Comparison of ENCODE assay signal across 8 cellular contexts in genomic region chr18:11689972-11690570, GRCh38. TPM values are rescaled to one million over a fixed set of nuclear protein-coding genes. Genes with fewer than 3 reads are reported as not detected.
DNase-seq lines count a peak whose midpoint lies in the region; ATAC-seq and TF ChIP-seq lines count a peak whose summit lies in the region.

No MANE protein-coding gene starts in this region.

- 0 to 12% (median 4%) methylated on average over 8 to 33 of the region's 34 CpGs for WGBS in stomach, 5 donors

- peak overlapping the region; percentile 79 for H3K4me3 Mint-ChIP-seq in CD8-positive, alpha-beta T cell
- peak overlapping the region; percentile 42 for H3K4me3 Mint-ChIP-seq in activated T-helper 1 cell treated with anti-CD3 and anti-CD28 coated beads, Interleukin-12 subunit alpha, Interleukin-12 subunit beta, Interleukin-2, Interleukin-4 antibody, amounts not matched to agents 30 ng/mL and 10 ng/mL and 1 ng/mL, durations not matched to agents 14 hours and 24 hours and 36 hours

- CTCF ChIA-PET in CD8-positive, alpha-beta T cell (lab: Charles Lee): no interaction called here

- no peak for TF ChIP-seq CTCF in CD8-positive, alpha-beta T cell (IDR thresholded peaks at IDR 0.05)
- no peak for TF ChIP-seq CTCF in stomach (IDR thresholded peaks at IDR 0.05)

- H3K4me1 ChIP-seq in CD8-positive, alpha-beta T cell (ENCODE audit: insufficient read depth, low read length): peaks cover 4% of the 10 kb centered on the region
- H3K4me1 ChIP-seq in stomach: peaks cover 13 to 22% (median 20%) of the 10 kb centered on the region in 4 donors

- DNase-seq in CD8-positive, alpha-beta T cell: no peak
- no peak for DNase-seq in activated T-helper 1 cell treated with anti-CD3 and anti-CD28 coated beads, Interleukin-12 subunit alpha, Interleukin-12 subunit beta, Interleukin-2, Interleukin-4 antibody, amounts not matched to agents 30 ng/mL and 10 ng/mL and 1 ng/mL, durations not matched to agents 14 hours and 24 hours and 36 hours (ENCODE audit: low spot score)
- DNase-seq in iris pigment epithelial cell (ENCODE audit: low read depth) (peak; percentile 39), stomach (no peak), NK-92 (lab: John Stamatoyannopoulos, UW; ENCODE audit: unreplicated experiment) (no peak)
- DNase-seq in activated CD8-positive, alpha-beta memory T cell treated with anti-CD3 and anti-CD28 coated beads, Interleukin-2, amount 50 U/mL, for 4 hours: no peak

- peaks cover 49% of the 10 kb centered on the region for H3K27me3 Mint-ChIP-seq in CD8-positive, alpha-beta T cell (ENCODE audit: low read depth)
- peaks cover 35% of the 10 kb centered on the region for H3K27me3 Mint-ChIP-seq in activated T-helper 1 cell treated with anti-CD3 and anti-CD28 coated beads, Interleukin-12 subunit alpha, Interleukin-12 subunit beta, Interleukin-2, Interleukin-4 antibody, amounts not matched to agents 30 ng/mL and 10 ng/mL and 1 ng/mL, durations not matched to agents 14 hours and 24 hours and 36 hours (ENCODE audit: insufficient read depth)

- no peak overlapping the region for H3K27ac ChIP-seq in CD8-positive, alpha-beta T cell (ENCODE audit: low read depth, low read length)
- peak overlapping the region in 3 of 5 donors; percentile 13 to 82 (median 78) for H3K27ac ChIP-seq in stomach

- no peaks in the 10 kb centered on the region for H3K36me3 Mint-ChIP-seq in CD8-positive, alpha-beta T cell
- no peaks in the 10 kb centered on the region for H3K36me3 Mint-ChIP-seq in activated T-helper 1 cell treated with anti-CD3 and anti-CD28 coated beads, Interleukin-12 subunit alpha, Interleukin-12 subunit beta, Interleukin-2, Interleukin-4 antibody, amounts not matched to agents 30 ng/mL and 10 ng/mL and 1 ng/mL, durations not matched to agents 14 hours and 24 hours and 36 hours (ENCODE audit: low read depth)

- no peak for TF ChIP-seq POLR2A in stomach (IDR thresholded peaks at IDR 0.05)

- ATAC-seq in CD8-positive, alpha-beta T cell: no peak
- ATAC-seq in HG03103 (IDR thresholded peaks at IDR 0.05; ENCODE audit: low read depth, unreplicated experiment): peak; percentile 22
- no peak for ATAC-seq in GM21526 (IDR thresholded peaks at IDR 0.05; ENCODE audit: low FRiP score, unreplicated experiment)

- POLR2A ChIA-PET in CD8-positive, alpha-beta T cell (lab: Charles Lee): interaction anchor here (0.6 kb wide), 1 partner anchor 248 kb away, joined by 3 read pairs; no protein-coding TSS in a partner anchor

- no peaks in the 10 kb centered on the region for H3K9me3 ChIP-seq in CD8-positive, alpha-beta T cell (ENCODE audit: low read length)
- no peaks in the 10 kb centered on the region for H3K9me3 ChIP-seq in stomach

- no peak for TF ChIP-seq EP300 in stomach (IDR thresholded peaks at IDR 0.05)

- peaks cover 7% of the 10 kb centered on the region for H3K9me3 Mint-ChIP-seq in CD8-positive, alpha-beta T cell
- no peaks in the 10 kb centered on the region for H3K9me3 Mint-ChIP-seq in activated T-helper 1 cell treated with anti-CD3 and anti-CD28 coated beads, Interleukin-12 subunit alpha, Interleukin-12 subunit beta, Interleukin-2, Interleukin-4 antibody, amounts not matched to agents 30 ng/mL and 10 ng/mL and 1 ng/mL, durations not matched to agents 14 hours and 24 hours and 36 hours

- intact Hi-C loops in CD8-positive, alpha-beta T cell (cut with DNase I, micrococcal nuclease): no loop called here
- intact Hi-C loops in activated T-helper 1 cell treated with anti-CD3 and anti-CD28 coated beads, Interleukin-12 subunit alpha, Interleukin-12 subunit beta, Interleukin-2, Interleukin-4 antibody, amounts not matched to agents 30 ng/mL and 10 ng/mL and 1 ng/mL, durations not matched to agents 14 hours and 24 hours and 36 hours (cut with micrococcal nuclease): loop anchor here (2.0 kb wide), 1 partner anchor 161 kb away; the partner anchor contains the start of gene CHMP1B
- intact Hi-C loops in stomach (cut with DNase I; ENCODE audit: low total_unique reads): no loop called here

- no peaks in the 10 kb centered on the region for H3K36me3 ChIP-seq in CD8-positive, alpha-beta T cell (ENCODE audit: insufficient read depth, low read length)
- H3K36me3 ChIP-seq in stomach: no peaks in the 10 kb centered on the region

- H3K27ac Mint-ChIP-seq in CD8-positive, alpha-beta T cell: no peak overlapping the region
- no peak overlapping the region for H3K27ac Mint-ChIP-seq in activated T-helper 1 cell treated with anti-CD3 and anti-CD28 coated beads, Interleukin-12 subunit alpha, Interleukin-12 subunit beta, Interleukin-2, Interleukin-4 antibody, amounts not matched to agents 30 ng/mL and 10 ng/mL and 1 ng/mL, durations not matched to agents 14 hours and 24 hours and 36 hours

- H3K27me3 ChIP-seq in CD8-positive, alpha-beta T cell (ENCODE audit: insufficient read depth, low read length): peaks cover 14% of the 10 kb centered on the region
- peaks cover 0 to 27% (median 13%) of the 10 kb centered on the region in 3 donors for H3K27me3 ChIP-seq in stomach

- no peak overlapping the region for H3K4me3 ChIP-seq in CD8-positive, alpha-beta T cell (ENCODE audit: low read depth, low read length)
- peak overlapping the region; percentile 65 to 88 (median 72) for H3K4me3 ChIP-seq in stomach

- H3K4me1 Mint-ChIP-seq in CD8-positive, alpha-beta T cell (ENCODE audit: low read depth): peaks cover 11% of the 10 kb centered on the region
- peaks cover 8% of the 10 kb centered on the region for H3K4me1 Mint-ChIP-seq in activated T-helper 1 cell treated with anti-CD3 and anti-CD28 coated beads, Interleukin-12 subunit alpha, Interleukin-12 subunit beta, Interleukin-2, Interleukin-4 antibody, amounts not matched to agents 30 ng/mL and 10 ng/mL and 1 ng/mL, durations not matched to agents 14 hours and 24 hours and 36 hours (ENCODE audit: low read depth)

RNA-seq across cellular contexts. Expression of gene GNAL, which starts 1.0 kb away (rescaled TPM):
- total RNA-seq in CD8-positive, alpha-beta T cell: under 1 TPM; 0.17 to 0.62 TPM
- total RNA-seq in activated T-helper 1 cell treated with anti-CD3 and anti-CD28 coated beads, Interleukin-12 subunit alpha, Interleukin-12 subunit beta, Interleukin-2, Interleukin-4 antibody, amounts not matched to agents 30 ng/mL and 10 ng/mL and 1 ng/mL, durations not matched to agents 14 hours and 24 hours and 36 hours: 0.21 and 0.24 TPM in 2 replicates
- 1 to 10 TPM in 3 of 5 donors, under 1 TPM in 2; under 0.01 to 6.7 (median 5.3) TPM for total RNA-seq in stomach
- polyA plus RNA-seq in stomach: 1 to 10 TPM; 1.1 to 2.1 (median 1.4) TPM
